In the genomic region with DNA sequence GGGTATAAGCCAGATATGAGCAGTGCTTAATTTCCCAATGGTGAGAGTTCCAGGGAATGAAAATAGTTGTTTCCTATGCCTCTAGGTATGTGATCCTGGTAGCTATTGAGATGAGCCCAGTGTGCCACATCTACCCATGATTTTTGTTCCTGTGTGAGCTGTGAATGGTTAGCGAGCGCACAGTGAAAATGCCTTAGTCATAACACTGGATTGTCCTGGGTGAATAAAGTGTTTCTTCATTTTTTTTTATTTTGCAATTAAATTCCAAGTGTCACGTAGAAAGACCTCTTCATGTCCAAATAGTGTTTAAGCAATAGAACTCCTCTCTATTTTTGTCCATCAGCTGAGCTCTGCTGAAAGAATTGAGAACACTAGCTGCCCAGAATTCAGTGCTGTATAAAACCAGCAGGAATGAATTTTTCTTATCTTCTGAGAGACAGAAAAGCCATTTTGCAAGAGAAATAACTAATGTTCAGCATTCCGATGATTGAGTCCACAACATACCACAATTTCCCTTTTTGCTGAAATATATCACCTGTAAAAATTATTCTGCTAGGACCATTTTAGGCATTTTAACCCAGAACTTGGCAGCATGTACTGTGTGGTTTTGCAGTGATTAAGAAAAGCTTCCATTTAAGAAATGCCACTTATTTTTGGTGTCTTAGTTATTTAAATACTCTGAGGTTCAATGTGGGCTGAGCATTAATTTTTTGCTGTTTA, we compare ENCODE assay signal across 18 cellular contexts. TPM values are rescaled to one million over a fixed set of nuclear protein-coding genes. Genes with fewer than 3 reads are reported as not detected.
A peak's percentile ranks its signal among the peaks of the same experiment; 100 is the strongest.
DNase-seq lines count a peak whose midpoint lies in the region; ATAC-seq and TF ChIP-seq lines count a peak whose summit lies in the region.
"Had no signal": no experiment of that assay in that cellular context is flagged by ENCODE, and none has a peak within 500 bp of the region (broad histone marks: within the 10 kb centered on the region; RNA-seq: fewer than 3 reads in every experiment).

No MANE protein-coding gene starts in this region.

- H3K36me3 ChIP-seq in mammary epithelial cell (ENCODE audit: insufficient read depth, low read length) = no peaks in the 10 kb centered on the region
- no peaks in the 10 kb centered on the region for H3K36me3 ChIP-seq in Caco-2 (ENCODE audit: control insufficient read depth, insufficient read depth, low read length)

- no peak overlapping the region for H3K9ac ChIP-seq in mammary epithelial cell (ENCODE audit: insufficient read depth, low read length)

- intact Hi-C loops in mammary epithelial cell (cut with micrococcal nuclease) = no loop called here
- intact Hi-C loops in left cardiac atrium (cut with DNase I) = no loop called here
- intact Hi-C loops in Caco-2 (cut with micrococcal nuclease; ENCODE audit: unreplicated experiment) = no loop called here

- H3K27me3 Mint-ChIP-seq in Caco-2 (ENCODE audit: insufficient read depth, unreplicated experiment) = no peaks in the 10 kb centered on the region
- H3K27me3 Mint-ChIP-seq: dendritic cell treated with granulocyte-macrophage colony-stimulating factor and Interleukin-4, amounts not matched to agents 40 ng/mL and 50 ng/mL, for 4 days; progenitor cell of endocrine pancreas had no signal

- H3K4me3 Mint-ChIP-seq in Caco-2 (ENCODE audit: unreplicated experiment) = no peak overlapping the region
- H3K4me3 Mint-ChIP-seq: activated naive CD8-positive, alpha-beta T cell treated with anti-CD3 and anti-CD28 coated beads for 36 hours; dendritic cell treated with granulocyte-macrophage colony-stimulating factor and Interleukin-4, amounts not matched to agents 40 ng/mL and 50 ng/mL, for 4 days had no signal

- no peak overlapping the region for H3K27ac ChIP-seq in mammary epithelial cell (ENCODE audit: insufficient read depth, low read depth, low read length)
- H3K27ac ChIP-seq: RWPE1 had no signal

- H3K36me3 Mint-ChIP-seq in Caco-2 (ENCODE audit: insufficient read depth, unreplicated experiment) = no peaks in the 10 kb centered on the region
- H3K36me3 Mint-ChIP-seq: activated naive CD8-positive, alpha-beta T cell treated with anti-CD3 and anti-CD28 coated beads for 36 hours had no signal

- no peak overlapping the region for H2AFZ ChIP-seq in mammary epithelial cell (ENCODE audit: low read depth, low read length)

- BruUV-seq in mammary epithelial cell (replicated peaks; lab: Mats Ljungman, UMichigan) (no TSS peak), Caco-2 (replicated peaks; lab: Mats Ljungman, UMichigan) (no TSS peak)

- H3K9me3 Mint-ChIP-seq in Caco-2 (ENCODE audit: unreplicated experiment) = no peaks in the 10 kb centered on the region
- H3K9me3 Mint-ChIP-seq: activated naive CD8-positive, alpha-beta T cell treated with anti-CD3 and anti-CD28 coated beads for 36 hours; dendritic cell treated with granulocyte-macrophage colony-stimulating factor and Interleukin-4, amounts not matched to agents 40 ng/mL and 50 ng/mL, for 4 days had no signal

- H3K4me3 ChIP-seq in mammary epithelial cell (replicated peaks in 1 of 3; ENCODE audit: insufficient read depth in 1 of 3, low read depth in 2 of 3, low read length in 3 of 3) = peak overlapping the region in 1 of 3 experiments; percentile 9
- H3K4me3 ChIP-seq in Caco-2 (ENCODE audit: low read depth, low read length) = no peak overlapping the region

- no peak for TF ChIP-seq CTCF in mammary epithelial cell (conservative IDR thresholded peaks at IDR 0.05 in 1 of 2, IDR thresholded peaks at IDR 0.05 in 1 of 2; ENCODE audit: extremely low read depth in 1 of 2, insufficient read depth in 1 of 2, low read depth in 1 of 2, low read length in 2 of 2)
- TF ChIP-seq CTCF in Caco-2 (IDR thresholded peaks at IDR 0.05; ENCODE audit: insufficient read depth in 1 of 2, low read depth in 1 of 2, low read length in 1 of 2, severe bottlenecking in 1 of 2, unreplicated experiment in 1 of 2) = no peak

- in situ Hi-C loops in mammary epithelial cell (cut with MboI; ENCODE audit: low sequenced_read_pairs in 2 of 2) = no loop called here

- H3K79me2 ChIP-seq in mammary epithelial cell (ENCODE audit: insufficient read depth, low read length) = peaks cover 14% of the 10 kb centered on the region

- peak overlapping the region; percentile 22 for H3K4me2 ChIP-seq in mammary epithelial cell (ENCODE audit: insufficient read depth, low read depth, low read length)

- no peaks in the 10 kb centered on the region for H4K20me1 ChIP-seq in mammary epithelial cell (ENCODE audit: insufficient read depth, low read length)

- DNase-seq in AG20443 (ENCODE audit: low spot score) (peak; percentile 8), mammary epithelial cell (peak; percentile 13), left cardiac atrium (no peak), renal cortical epithelial cell (ENCODE audit: low read depth) (peak; percentile 40), Caco-2 (no peak), SK-N-DZ (ENCODE audit: low spot score) (no peak), iPS-NIHi7 (ENCODE audit: extremely low spot score) (no peak)
- DNase-seq: activated CD4-positive, alpha-beta T cell treated with anti-CD3 and anti-CD28 coated beads for 4 hours; activated naive CD8-positive, alpha-beta T cell treated with anti-CD3 and anti-CD28 coated beads for 36 hours; activated T-cell treated with anti-CD3 and anti-CD28 coated beads, Interleukin-2, amount 50 U/mL, for 1 hour; Kasumi-1; NCI-H187 treated with DMSO at 0.1 percent for 48 hours; NCI-H69; stimulated activated CD4-positive, alpha-beta T cell treated with anti-CD3 and anti-CD28 coated beads, Interleukin-1b, Interleukin-23, amount 100 ng/mL, for 48 hours had no signal

- peak; percentile 71 to 77 for ATAC-seq in left cardiac atrium
- ATAC-seq in activated CD4-positive, CD25-positive, alpha-beta regulatory T cell treated with anti-CD3 and anti-CD28 coated beads, Interleukin-2, amount 50 U/mL, for 24 hours = no peak

- dilution Hi-C loops in mammary epithelial cell (cut with HindIII; ENCODE audit: low sequenced_read_pairs) = no loop called here

- no peak overlapping the region for H3K27ac Mint-ChIP-seq in Caco-2 (ENCODE audit: unreplicated experiment)
- H3K27ac Mint-ChIP-seq: activated naive CD8-positive, alpha-beta T cell treated with anti-CD3 and anti-CD28 coated beads for 36 hours; dendritic cell treated with granulocyte-macrophage colony-stimulating factor and Interleukin-4, amounts not matched to agents 40 ng/mL and 50 ng/mL, for 4 days; progenitor cell of endocrine pancreas had no signal

- H3K9me3 ChIP-seq in mammary epithelial cell (replicated peaks; ENCODE audit: insufficient read depth, low read length) (no peaks in the 10 kb centered on the region), Caco-2 (no peaks in the 10 kb centered on the region)

- POLR2A ChIA-PET in Caco-2 (lab: Charles Lee) = no interaction called here

- no peaks in the 10 kb centered on the region for H3K4me1 Mint-ChIP-seq in Caco-2 (ENCODE audit: low read depth, unreplicated experiment)

- H3K4me1 ChIP-seq in mammary epithelial cell (ENCODE audit: insufficient read depth, low read length) = peaks cover 2% of the 10 kb centered on the region
- no peaks in the 10 kb centered on the region for H3K4me1 ChIP-seq in Caco-2

- H3K27me3 ChIP-seq in mammary epithelial cell (ENCODE audit: insufficient read depth, low read length) (no peaks in the 10 kb centered on the region), Caco-2 (replicated peaks; ENCODE audit: control insufficient read depth, insufficient read depth, low read length) (no peaks in the 10 kb centered on the region)

- WGBS in mammary epithelial cell (ENCODE audit: low coverage, missing lambda C conversion rate) = 31% methylated on average over 4 of the region's 4 CpGs

- CTCF ChIA-PET in mammary epithelial cell (lab: Charles Lee; ENCODE audit: low non-redundant PET) (no interaction called here), Caco-2 (lab: Charles Lee) (no interaction called here)

RNA-seq across cellular contexts. Expression of gene MAOA, which starts 5.6 kb away (rescaled TPM):
- total RNA-seq in mammary epithelial cell = 10 to 100 TPM; 12.2 to 38.6 TPM
- 26.0 TPM for polyA plus RNA-seq in mammary epithelial cell
- polyA minus RNA-seq in mammary epithelial cell = 61.5 TPM
- total RNA-seq in left cardiac atrium = 100 to 1,000 TPM; 102 to 105 TPM
- total RNA-seq in renal cortical epithelial cell = 9.9 and 137 TPM in 2 replicates
- 0.25 and 0.74 TPM in 2 replicates for total RNA-seq in Caco-2 (2022)
- polyA plus RNA-seq in SK-N-DZ (2014; cell fraction: cytosol; rRNA removed) = 297 and 304 TPM in 2 replicates
- 111 and 142 TPM in 2 replicates for polyA plus RNA-seq in SK-N-DZ (2014; cell fraction: nucleus; rRNA removed)

Comparison
In these comparisons a context has a peak if more than half of its experiments do, and no peak if none do; other contexts are left out.
1. DNase-seq: peak in AG20443 (single experiment), mammary epithelial cell (single experiment) and renal cortical epithelial cell (single experiment); none in left cardiac atrium (single experiment), Caco-2 (0 of 2), SK-N-DZ (single experiment) and iPS-NIHi7 (single experiment).
2. ATAC-seq: peak in left cardiac atrium (2 of 2); none in activated CD4-positive, CD25-positive, alpha-beta regulatory T cell treated with anti-CD3 and anti-CD28 coated beads, Interleukin-2, amount 50 U/mL, for 24 hours (0 of 2).